Comparison of ENCODE assay signal across 1 cellular context in genomic region chr5:163908253-163908652, GRCh38.
TF ChIP-seq lines count a peak whose summit lies in the region.

No MANE protein-coding gene starts in this region.

TF ChIP-seq in HepG2, 621 proteins besides CTCF, POLR2A, EP300 and RAD21 (continued from another document):
- TF ChIP-seq, protein P1, sequence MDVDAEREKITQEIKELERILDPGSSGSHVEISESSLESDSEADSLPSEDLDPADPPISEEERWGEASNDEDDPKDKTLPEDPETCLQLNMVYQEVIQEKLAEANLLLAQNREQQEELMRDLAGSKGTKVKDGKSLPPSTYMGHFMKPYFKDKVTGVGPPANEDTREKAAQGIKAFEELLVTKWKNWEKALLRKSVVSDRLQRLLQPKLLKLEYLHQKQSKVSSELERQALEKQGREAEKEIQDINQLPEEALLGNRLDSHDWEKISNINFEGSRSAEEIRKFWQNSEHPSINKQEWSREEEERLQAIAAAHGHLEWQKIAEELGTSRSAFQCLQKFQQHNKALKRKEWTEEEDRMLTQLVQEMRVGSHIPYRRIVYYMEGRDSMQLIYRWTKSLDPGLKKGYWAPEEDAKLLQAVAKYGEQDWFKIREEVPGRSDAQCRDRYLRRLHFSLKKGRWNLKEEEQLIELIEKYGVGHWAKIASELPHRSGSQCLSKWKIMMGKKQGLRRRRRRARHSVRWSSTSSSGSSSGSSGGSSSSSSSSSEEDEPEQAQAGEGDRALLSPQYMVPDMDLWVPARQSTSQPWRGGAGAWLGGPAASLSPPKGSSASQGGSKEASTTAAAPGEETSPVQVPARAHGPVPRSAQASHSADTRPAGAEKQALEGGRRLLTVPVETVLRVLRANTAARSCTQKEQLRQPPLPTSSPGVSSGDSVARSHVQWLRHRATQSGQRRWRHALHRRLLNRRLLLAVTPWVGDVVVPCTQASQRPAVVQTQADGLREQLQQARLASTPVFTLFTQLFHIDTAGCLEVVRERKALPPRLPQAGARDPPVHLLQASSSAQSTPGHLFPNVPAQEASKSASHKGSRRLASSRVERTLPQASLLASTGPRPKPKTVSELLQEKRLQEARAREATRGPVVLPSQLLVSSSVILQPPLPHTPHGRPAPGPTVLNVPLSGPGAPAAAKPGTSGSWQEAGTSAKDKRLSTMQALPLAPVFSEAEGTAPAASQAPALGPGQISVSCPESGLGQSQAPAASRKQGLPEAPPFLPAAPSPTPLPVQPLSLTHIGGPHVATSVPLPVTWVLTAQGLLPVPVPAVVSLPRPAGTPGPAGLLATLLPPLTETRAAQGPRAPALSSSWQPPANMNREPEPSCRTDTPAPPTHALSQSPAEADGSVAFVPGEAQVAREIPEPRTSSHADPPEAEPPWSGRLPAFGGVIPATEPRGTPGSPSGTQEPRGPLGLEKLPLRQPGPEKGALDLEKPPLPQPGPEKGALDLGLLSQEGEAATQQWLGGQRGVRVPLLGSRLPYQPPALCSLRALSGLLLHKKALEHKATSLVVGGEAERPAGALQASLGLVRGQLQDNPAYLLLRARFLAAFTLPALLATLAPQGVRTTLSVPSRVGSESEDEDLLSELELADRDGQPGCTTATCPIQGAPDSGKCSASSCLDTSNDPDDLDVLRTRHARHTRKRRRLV (CRISPR knock-in tag; IDR thresholded peaks at IDR 0.05), result no peak
TF ChIP-seq in HepG2: peak in this region for 1.
